In the genomic region with DNA sequence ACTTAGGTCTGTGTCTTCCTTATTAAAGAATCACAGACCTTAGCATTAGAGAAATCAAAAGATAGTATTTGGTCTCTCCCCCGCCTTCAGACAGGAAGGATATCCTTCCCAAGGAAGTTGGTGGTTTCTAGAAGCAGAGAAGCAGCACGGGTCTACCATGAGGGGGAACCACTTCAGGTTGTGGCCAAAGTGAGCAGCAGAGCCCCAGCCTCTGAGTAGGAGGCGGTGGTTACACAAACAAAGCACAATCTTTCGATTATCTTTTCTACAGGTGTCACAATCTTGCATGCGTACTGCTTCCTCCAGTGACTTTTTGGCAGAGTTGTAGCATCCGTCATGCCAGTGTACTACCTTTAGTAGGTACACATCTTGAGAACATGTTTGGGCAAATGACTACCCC, we compare ENCODE assay signal across 19 cellular contexts. TPM values are rescaled to one million over a fixed set of nuclear protein-coding genes. Genes with fewer than 3 reads are reported as not detected.
"Had no signal": no experiment of that assay in that cellular context is flagged by ENCODE, and none has a peak within 500 bp of the region (broad histone marks: within the 10 kb centered on the region; RNA-seq: fewer than 3 reads in every experiment).

No MANE protein-coding gene starts in this region.

- H3K36me3 Mint-ChIP-seq: memory B cell had no signal

- H3K27me3 ChIP-seq: vagina had no signal

- H3K4me3 Mint-ChIP-seq: memory B cell, nephron had no signal

- H3K4me1 ChIP-seq: gastrocnemius medialis, tibial artery, vagina had no signal

- ATAC-seq: gastrocnemius medialis, heart right ventricle, left lobe of liver, right cardiac atrium had no signal

- H3K9me3 ChIP-seq: gastrocnemius medialis, heart right ventricle, tibial artery, vagina had no signal

- DNase-seq: activated CD4-positive, alpha-beta T cell treated with anti-CD3 and anti-CD28 coated beads for 4 hours; activated naive CD4-positive, alpha-beta T cell; gastrocnemius medialis; heart right ventricle; islet precursor cell; occipital lobe; right cardiac atrium; small intestine; T1000; tibial artery had no signal

- H3K4me3 ChIP-seq: gastrocnemius medialis, heart right ventricle, tibial artery, vagina had no signal

- H3K27ac ChIP-seq: gastrocnemius medialis, heart right ventricle, tibial artery, vagina, VCaP had no signal

- H3K9me3 Mint-ChIP-seq: memory B cell had no signal

- H3K27ac Mint-ChIP-seq: memory B cell, nephron, progenitor cell of endocrine pancreas had no signal

- H3K36me3 ChIP-seq: gastrocnemius medialis, heart right ventricle, tibial artery, vagina had no signal

RNA-seq across cellular contexts. Expression of a gene that starts 8.8 kb away (rescaled TPM):
- total RNA-seq: cardiac septum, endothelial cell of umbilical vein, gastrocnemius medialis, heart right ventricle, left lobe of liver, mucosa of gallbladder, occipital lobe, progenitor cell of endocrine pancreas, right cardiac atrium had no signal

RNA-seq across cellular contexts. Expression of a gene that starts 17.9 kb away (rescaled TPM):
- total RNA-seq: endothelial cell of umbilical vein had no signal

RNA-seq across cellular contexts. Expression of a gene that starts 27.1 kb away (rescaled TPM):
- total RNA-seq: cardiac septum, endothelial cell of umbilical vein, gastrocnemius medialis, heart right ventricle, left lobe of liver, mucosa of gallbladder, occipital lobe, progenitor cell of endocrine pancreas, right cardiac atrium had no signal

RNA-seq across cellular contexts. Expression of a gene that starts 35.6 kb away (rescaled TPM):
- total RNA-seq: endothelial cell of umbilical vein, progenitor cell of endocrine pancreas had no signal

RNA-seq across cellular contexts. Expression of a gene that starts 51.1 kb away (rescaled TPM):
- total RNA-seq: endothelial cell of umbilical vein, progenitor cell of endocrine pancreas had no signal
